Comparison of ENCODE assay signal across 9 cellular contexts in the genomic region with DNA sequence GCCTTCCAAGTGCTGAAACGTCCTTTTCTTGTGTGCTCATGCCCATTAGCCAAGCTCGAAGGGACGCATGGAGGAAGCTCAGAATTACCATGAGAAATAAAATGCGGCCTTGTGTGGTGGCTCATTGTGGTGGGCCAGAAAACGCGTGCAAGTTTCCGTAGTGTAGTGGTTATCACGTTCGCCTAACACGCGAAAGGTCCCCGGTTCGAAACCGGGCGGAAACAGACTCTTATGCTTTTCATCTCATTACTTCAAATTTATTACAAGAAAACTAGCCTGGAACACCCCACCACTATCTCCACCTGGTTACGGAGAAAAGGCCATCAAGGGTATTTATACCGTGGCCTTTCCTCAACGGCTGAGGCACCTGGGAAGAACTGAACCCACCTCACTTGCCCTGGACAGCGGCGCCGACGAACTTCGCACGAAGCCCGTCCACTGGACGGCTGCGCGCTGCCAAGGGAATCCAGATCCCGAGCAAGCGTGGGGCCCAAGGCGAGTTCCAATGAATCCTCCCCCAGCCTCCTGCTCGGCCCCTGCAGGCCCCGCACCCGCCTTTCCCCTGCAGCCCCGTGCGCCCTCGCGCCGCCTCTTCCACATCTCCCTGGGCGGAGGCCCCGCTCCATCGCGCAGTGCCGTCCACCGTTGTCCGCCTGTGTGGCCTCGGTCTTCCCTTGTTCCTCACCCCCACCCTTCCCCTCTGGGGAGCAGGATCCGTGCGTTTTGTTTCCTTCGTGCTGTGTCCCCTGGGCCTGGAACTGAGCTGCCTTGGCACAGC. TPM values are rescaled to one million over a fixed set of nuclear protein-coding genes. Genes with fewer than 3 reads are reported as not detected.
DNase-seq lines count a peak whose midpoint lies in the region; ATAC-seq and TF ChIP-seq lines count a peak whose summit lies in the region.
"Not testable (repeated sequence)": the region's sequence is repeated elsewhere in the genome, so short reads cannot be mapped to it uniquely, and the experiment has no call there.
"Had no signal": no experiment of that assay in that cellular context is flagged by ENCODE, and none has a peak within 500 bp of the region (broad histone marks: within the 10 kb centered on the region; RNA-seq: fewer than 3 reads in every experiment).

No MANE protein-coding gene starts in this region.

- DNase-seq in CD4-positive, alpha-beta T cell = peak in 9 of 10 experiments; percentile 29 to 81 (median 57)
- DNase-seq in NB4 (ENCODE audit: low read depth) (peak; percentile 88), T-helper 1 cell (peak in 4 of 5 donors; percentile 49 to 73 (median 60))
- peak; percentile 94 to 98 for DNase-seq in activated T-cell treated with anti-CD3 and anti-CD28 coated beads, Interleukin-2, amount 50 U/mL, for 48 hours
- peak; percentile 76 to 88 (median 80) for DNase-seq in effector memory CD8-positive, alpha-beta T cell
- DNase-seq in lung (ENCODE audit: low spot score) = not testable (repeated sequence)
- DNase-seq in stimulated activated CD4-positive, alpha-beta T cell treated with anti-CD3 and anti-CD28 coated beads, TNF-alpha, amount 100 ng/mL, for 4 hours (ENCODE audit: low read depth in 3 of 3) = peak in 2 of 3 experiments; percentile 56 to 77

- H3K27me3 Mint-ChIP-seq in CD4-positive, alpha-beta T cell = peaks cover 79% of the 10 kb centered on the region
- H3K27me3 Mint-ChIP-seq in effector memory CD8-positive, alpha-beta T cell = peaks cover 11 to 78% of the 10 kb centered on the region in 2 donors

- ATAC-seq in CD4-positive, alpha-beta T cell (ENCODE audit: poor library complexity) = peak; percentile 43
- ATAC-seq in GM21825 (IDR thresholded peaks at IDR 0.05; ENCODE audit: unreplicated experiment) (peak; percentile 45), lung (ENCODE audit: insufficient read depth, low FRiP score) (peak; percentile 39)
- peak; percentile 62 for ATAC-seq in effector memory CD8-positive, alpha-beta T cell (replicated peaks)

- H3K27me3 ChIP-seq in CD4-positive, alpha-beta T cell (ENCODE audit: control insufficient read depth, insufficient read depth, low read length) = peaks cover 63% of the 10 kb centered on the region
- H3K27me3 ChIP-seq in lung (ENCODE audit: control insufficient read depth, insufficient read depth) = not testable (repeated sequence)

- H3K36me3 Mint-ChIP-seq in CD4-positive, alpha-beta T cell (ENCODE audit: low read depth) = not testable (repeated sequence)
- peaks cover 49% of the 10 kb centered on the region for H3K36me3 Mint-ChIP-seq in effector memory CD8-positive, alpha-beta T cell (ENCODE audit: insufficient read depth)

- WGBS in lung, 2 donors = 8 to 11% methylated on average over 47 to 50 of the region's 50 CpGs

- intact Hi-C loops in CD4-positive, alpha-beta T cell (cut with DNase I, micrococcal nuclease) = loop anchor here (2.0 to 10.0 kb wide), 3 partner anchors 19 to 365 kb away; partner anchors contain the start of gene MGAT1 (in 1 of the 2)

- H3K36me3 ChIP-seq in lung (ENCODE audit: control insufficient read depth in 2 of 2, insufficient read depth in 2 of 2, low read length in 2 of 2) = not testable (repeated sequence)

- H3K27ac ChIP-seq in CD4-positive, alpha-beta T cell (ENCODE audit: low read depth, low read length); lung (ENCODE audit: low read depth in 1 of 2, low read length in 1 of 2): not testable (repeated sequence)

- not testable (repeated sequence) for H3K9me3 ChIP-seq in CD4-positive, alpha-beta T cell (ENCODE audit: control insufficient read depth, low read length); lung (ENCODE audit: control insufficient read depth in 2 of 2, insufficient read depth in 1 of 2, low read length in 1 of 2)

- not testable (repeated sequence) for TF ChIP-seq POLR2A in NB4 (IDR thresholded peaks at IDR 0.05; ENCODE audit: extremely low read depth, insufficient read length)

- H3K4me3 ChIP-seq in NB4 (ENCODE audit: low read depth, low read length); lung: not testable (repeated sequence)

- not testable (repeated sequence) for TF ChIP-seq CTCF in CD4-positive, alpha-beta T cell (IDR thresholded peaks at IDR 0.05); NB4 (IDR thresholded peaks at IDR 0.05; ENCODE audit: low read depth, low read length); lung (IDR thresholded peaks at IDR 0.05; ENCODE audit: control extremely low read depth, extremely low read depth)

- CTCF ChIA-PET in CD4-positive, alpha-beta T cell (lab: Charles Lee) = interaction anchor here (2.2 kb wide), 1 partner anchor 15 kb away, joined by 7 read pairs; no protein-coding TSS in a partner anchor

- H3K9me3 Mint-ChIP-seq in CD4-positive, alpha-beta T cell; effector memory CD8-positive, alpha-beta T cell: not testable (repeated sequence)

- not testable (repeated sequence) for H3K4me1 ChIP-seq in lung (ENCODE audit: control insufficient read depth in 2 of 2, insufficient read depth in 2 of 2, low read length in 2 of 2)

- H3K4me3 Mint-ChIP-seq in CD4-positive, alpha-beta T cell = peak overlapping the region; percentile 69
- H3K4me3 Mint-ChIP-seq in effector memory CD8-positive, alpha-beta T cell = peak overlapping the region; percentile 72 to 75

- peak overlapping the region; percentile 82 for H3K27ac Mint-ChIP-seq in CD4-positive, alpha-beta T cell
- peak overlapping the region; percentile 49 to 84 for H3K27ac Mint-ChIP-seq in effector memory CD8-positive, alpha-beta T cell

- H3K4me1 Mint-ChIP-seq in CD4-positive, alpha-beta T cell (ENCODE audit: low read depth) = peaks cover 70% of the 10 kb centered on the region
- peaks cover 33 to 44% of the 10 kb centered on the region in 2 donors for H3K4me1 Mint-ChIP-seq in effector memory CD8-positive, alpha-beta T cell (ENCODE audit: low read depth in 2 of 2)

- POLR2A ChIA-PET in CD4-positive, alpha-beta T cell (lab: Charles Lee) = interaction anchor here (0.8 to 2.4 kb wide), 3 partner anchors 10 to 20 kb away, joined by 3 to 8 read pairs (median 5); no protein-coding TSS in a partner anchor

RNA-seq across cellular contexts. Expression of gene OR2V2, which starts 22.3 kb away (rescaled TPM):
- total RNA-seq in CD4-positive, alpha-beta T cell = not detected
- total RNA-seq in lung = not detected
- not detected for polyA plus RNA-seq in lung
- total RNA-seq: heart right ventricle had no signal
- polyA plus RNA-seq: heart right ventricle had no signal

RNA-seq across cellular contexts. Expression of gene TRIM7, which starts 35.3 kb away (rescaled TPM):
- 1 to 10 TPM; 3.4 to 3.8 TPM for total RNA-seq in CD4-positive, alpha-beta T cell
- total RNA-seq in lung = 1 to 10 TPM in 1 of 2 donors, under 1 TPM in 1; 0.46 to 3.8 TPM
- 1 to 10 TPM; 1.2 to 3.6 TPM for polyA plus RNA-seq in lung

RNA-seq across cellular contexts. Expression of gene OR2V1, which starts 38.7 kb away (rescaled TPM):
- total RNA-seq in CD4-positive, alpha-beta T cell = not detected
- not detected for total RNA-seq in lung
- not detected for polyA plus RNA-seq in lung
- total RNA-seq: heart right ventricle had no signal
- polyA plus RNA-seq: heart right ventricle had no signal

RNA-seq across cellular contexts. Expression of gene TRIM41, which starts 53.4 kb away (rescaled TPM):
- total RNA-seq in CD4-positive, alpha-beta T cell = 10 to 100 TPM; 21.4 to 24.0 TPM
- total RNA-seq in lung = 10 to 100 TPM; 13.1 to 38.6 TPM
- 10 to 100 TPM; 20.3 to 24.1 TPM for polyA plus RNA-seq in lung
